Comparison of ENCODE assay signal across 17 cellular contexts in genomic region chr10:818526-819220, GRCh38.
DNase-seq lines count a peak whose midpoint lies in the region; ATAC-seq and TF ChIP-seq lines count a peak whose summit lies in the region.
"Had no signal": no experiment of that assay in that cellular context is flagged by ENCODE, and none has a peak within 500 bp of the region (broad histone marks: within the 10 kb centered on the region; RNA-seq: fewer than 3 reads in every experiment).

No MANE protein-coding gene starts in this region.

- H3K36me3 ChIP-seq in right atrium auricular region: peaks cover 69% of the 10 kb centered on the region
- peaks cover 58% of the 10 kb centered on the region for H3K36me3 ChIP-seq in OCI-LY3 (replicated peaks; ENCODE audit: low read depth, low read length)
- H3K36me3 ChIP-seq in mesodermal cell (ENCODE audit: control insufficient read depth, insufficient read depth, low read length): peaks cover 94% of the 10 kb centered on the region

- H3K4me3 ChIP-seq in right atrium auricular region (no peak overlapping the region), OCI-LY3 (ENCODE audit: low read length) (peak overlapping the region; percentile 22), mesodermal cell (ENCODE audit: extremely low read depth, insufficient read depth, low read length, poor library complexity, severe bottlenecking) (no peak overlapping the region)
- H3K4me3 ChIP-seq: thoracic aorta had no signal

- peaks cover 0 to 29% of the 10 kb centered on the region in 2 donors for H3K4me1 ChIP-seq in right atrium auricular region
- peaks cover 24% of the 10 kb centered on the region for H3K4me1 ChIP-seq in OCI-LY3 (ENCODE audit: low read length)
- peaks cover 19% of the 10 kb centered on the region for H3K4me1 ChIP-seq in mesodermal cell (ENCODE audit: control insufficient read depth, insufficient read depth, low read length, poor library complexity, severe bottlenecking)

- intact Hi-C loops in left ventricle myocardium superior (cut with micrococcal nuclease): no loop called here

- H2AFZ ChIP-seq in OCI-LY3 (ENCODE audit: low read depth, low read length): no peak overlapping the region

- WGBS in mesodermal cell (ENCODE audit: insufficient coverage in 2 of 2), 2 experiments: 97 to 99% methylated on average over 5 to 6 of the region's 9 CpGs

- no peaks in the 10 kb centered on the region for H3K9me3 ChIP-seq in right atrium auricular region
- no peaks in the 10 kb centered on the region for H3K9me3 ChIP-seq in OCI-LY3 (ENCODE audit: insufficient read depth, low read length)
- no peaks in the 10 kb centered on the region for H3K9me3 ChIP-seq in mesodermal cell (ENCODE audit: control insufficient read depth, low read length)
- H3K9me3 ChIP-seq: thoracic aorta had no signal

- H4K20me1 ChIP-seq in OCI-LY3 (ENCODE audit: insufficient read depth, low read length): peaks cover 13% of the 10 kb centered on the region

- peak overlapping the region; percentile 32; the same call in 1 of the 2 replicates for H3K9ac ChIP-seq in OCI-LY3 (ENCODE audit: low read length)

- DNase-seq in left ventricle myocardium superior (no peak), right atrium auricular region (ENCODE audit: low spot score) (no peak), NCI-H226 (no peak), NCI-H1417 (lab: John Stamatoyannopoulos, UW) (no peak), SW480 (ENCODE audit: low spot score) (no peak)
- DNase-seq: activated naive CD4-positive, alpha-beta T cell; DMS79; GOT3; hypothalamus; kidney; NCI-H2107; NCI-H510A treated with DMSO at 0.1 percent for 48 hours; T-cell had no signal

- H3K4me2 ChIP-seq in OCI-LY3 (ENCODE audit: low read length): peak overlapping the region; percentile 57

- peaks cover 8% of the 10 kb centered on the region; the same call in 1 of the 2 replicates for H3K79me2 ChIP-seq in OCI-LY3 (ENCODE audit: low read length)

- H3K27ac ChIP-seq in right atrium auricular region: peak overlapping the region in 1 of 2 donors; percentile 13
- peak overlapping the region; percentile 67 for H3K27ac ChIP-seq in OCI-LY3 (ENCODE audit: low read length)
- peak overlapping the region; percentile 67 for H3K27ac ChIP-seq in mesodermal cell (ENCODE audit: low read depth, low read length, severe bottlenecking)
- H3K27ac ChIP-seq: thoracic aorta had no signal

- TF ChIP-seq CTCF in right atrium auricular region (IDR thresholded peaks at IDR 0.05): no peak
- TF ChIP-seq CTCF in OCI-LY3 (IDR thresholded peaks at IDR 0.05; ENCODE audit: low read depth, low read length): no peak

- ATAC-seq in left ventricle myocardium superior: peak; percentile 73
- no peak for ATAC-seq in GM18868 (IDR thresholded peaks at IDR 0.05; ENCODE audit: unreplicated experiment)
- ATAC-seq: T-cell had no signal

- no peaks in the 10 kb centered on the region for H3K27me3 ChIP-seq in right atrium auricular region
- H3K27me3 ChIP-seq in OCI-LY3 (ENCODE audit: low read depth, low read length): no peaks in the 10 kb centered on the region
